In genomic region chr9:106945727-106946690, GRCh38 we compare ENCODE assay signal across 14 cellular contexts.
DNase-seq lines count a peak whose midpoint lies in the region; ATAC-seq, FAIRE-seq and TF ChIP-seq lines count a peak whose summit lies in the region.
"Had no signal": no experiment of that assay in that cellular context is flagged by ENCODE, and none has a peak within 500 bp of the region (broad histone marks: within the 10 kb centered on the region; RNA-seq: fewer than 3 reads in every experiment).

No MANE protein-coding gene starts in this region.

- peak; percentile 55 for DNase-seq in A172 (ENCODE audit: low spot score)
- peak; percentile 35 for DNase-seq in HFF-Myc (ENCODE audit: extremely low read depth, low read depth)
- DNase-seq in brain pericyte (ENCODE audit: low read depth, low spot score) = peak; percentile 76
- no peak for DNase-seq in GM19239 (ENCODE audit: insufficient read length, low spot score)
- no peak for DNase-seq in effector memory CD8-positive, alpha-beta T cell
- no peak for DNase-seq in CD1c-positive myeloid dendritic cell (ENCODE audit: extremely low spot score)
- DNase-seq: activated naive CD4-positive, alpha-beta T cell treated with anti-CD3 and anti-CD28 coated beads for 36 hours; effector CD4-positive, alpha-beta T cell; GDM1; small intestine had no signal

- peaks cover 2% of the 10 kb centered on the region for H3K36me3 Mint-ChIP-seq in effector memory CD8-positive, alpha-beta T cell (ENCODE audit: insufficient read depth)

- no peak for ATAC-seq in GM21390 (IDR thresholded peaks at IDR 0.05; ENCODE audit: unreplicated experiment)
- ATAC-seq in effector memory CD8-positive, alpha-beta T cell (replicated peaks) = no peak
- ATAC-seq: Panc1 had no signal

- H3K4me3 Mint-ChIP-seq in effector memory CD8-positive, alpha-beta T cell = no peak overlapping the region
- H3K4me3 Mint-ChIP-seq: activated naive CD4-positive, alpha-beta T cell treated with anti-CD3 and anti-CD28 coated beads for 36 hours; type B pancreatic cell had no signal

- peak; percentile 38 for FAIRE-seq in islet of Langerhans (lab: Jason Lieb, UNC)
- no peak for FAIRE-seq in GM19239 (lab: Jason Lieb, UNC)
- FAIRE-seq: small intestine had no signal

- no peak for TF ChIP-seq CTCF in HFF-Myc (IDR thresholded peaks at IDR 0.05; ENCODE audit: low read depth, low read length, missing control alignments)

- H3K9me3 Mint-ChIP-seq in effector memory CD8-positive, alpha-beta T cell = peaks cover 0 to 3% of the 10 kb centered on the region in 2 donors
- H3K9me3 Mint-ChIP-seq: activated naive CD4-positive, alpha-beta T cell treated with anti-CD3 and anti-CD28 coated beads for 36 hours; type B pancreatic cell had no signal

- no peaks in the 10 kb centered on the region for H3K4me1 Mint-ChIP-seq in effector memory CD8-positive, alpha-beta T cell (ENCODE audit: low read depth in 2 of 2)

- no peak overlapping the region for H3K4me3 ChIP-seq in HFF-Myc (replicated peaks; ENCODE audit: low read depth, low read length)

- no peaks in the 10 kb centered on the region for H3K27me3 Mint-ChIP-seq in effector memory CD8-positive, alpha-beta T cell
- H3K27me3 Mint-ChIP-seq: type B pancreatic cell had no signal

- no peak overlapping the region for H3K27ac Mint-ChIP-seq in effector memory CD8-positive, alpha-beta T cell
- H3K27ac Mint-ChIP-seq: activated naive CD4-positive, alpha-beta T cell treated with anti-CD3 and anti-CD28 coated beads for 36 hours; type B pancreatic cell had no signal

Comparison
In these comparisons a context has a peak if more than half of its experiments do, and no peak if none do; other contexts are left out.
1. DNase-seq: peak in A172 (single experiment), HFF-Myc (single experiment) and brain pericyte (single experiment); none in GM19239 (single experiment), effector memory CD8-positive, alpha-beta T cell (0 of 3) and CD1c-positive myeloid dendritic cell (single experiment).